Comparison of ENCODE assay signal across 6 cellular contexts in the genomic region with DNA sequence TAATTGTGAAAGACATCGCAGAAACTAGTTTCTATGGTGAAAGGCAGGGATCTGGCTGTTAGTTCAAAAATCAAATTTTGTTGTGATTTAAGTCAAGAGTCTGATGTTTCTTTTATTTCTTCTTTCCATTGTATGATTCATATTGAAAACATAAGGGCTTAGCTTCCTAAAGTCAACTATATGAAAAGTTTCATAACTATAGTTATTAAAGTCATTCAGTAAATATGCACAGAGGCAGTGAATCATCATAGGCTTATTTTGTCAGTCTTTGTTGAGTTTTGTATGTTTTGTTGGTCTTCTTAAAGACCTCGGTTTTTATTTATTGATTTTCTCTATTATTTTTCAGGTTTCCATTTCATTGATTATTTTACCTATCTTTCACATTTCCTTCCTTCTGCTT. TPM values are rescaled to one million over a fixed set of nuclear protein-coding genes. Genes with fewer than 3 reads are reported as not detected.
"Had no signal": no experiment of that assay in that cellular context is flagged by ENCODE, and none has a peak within 500 bp of the region (broad histone marks: within the 10 kb centered on the region; RNA-seq: fewer than 3 reads in every experiment).

No MANE protein-coding gene starts in this region.

RNA-seq across cellular contexts. Expression of gene FAM236C, which starts 29.5 kb away (rescaled TPM):
- total RNA-seq: GM23338, H1, H9, HT-29, IMR-90, K562 had no signal
- polyA plus RNA-seq: GM23338, H1, IMR-90, K562 had no signal

RNA-seq across cellular contexts. Expression of gene FAM236A, which starts 55.1 kb away (rescaled TPM):
- total RNA-seq: GM23338, H1, H9, HT-29, IMR-90, K562 had no signal
- polyA plus RNA-seq: GM23338, H1, IMR-90, K562 had no signal
